Comparison of ENCODE assay signal across 8 cellular contexts in the genomic region with DNA sequence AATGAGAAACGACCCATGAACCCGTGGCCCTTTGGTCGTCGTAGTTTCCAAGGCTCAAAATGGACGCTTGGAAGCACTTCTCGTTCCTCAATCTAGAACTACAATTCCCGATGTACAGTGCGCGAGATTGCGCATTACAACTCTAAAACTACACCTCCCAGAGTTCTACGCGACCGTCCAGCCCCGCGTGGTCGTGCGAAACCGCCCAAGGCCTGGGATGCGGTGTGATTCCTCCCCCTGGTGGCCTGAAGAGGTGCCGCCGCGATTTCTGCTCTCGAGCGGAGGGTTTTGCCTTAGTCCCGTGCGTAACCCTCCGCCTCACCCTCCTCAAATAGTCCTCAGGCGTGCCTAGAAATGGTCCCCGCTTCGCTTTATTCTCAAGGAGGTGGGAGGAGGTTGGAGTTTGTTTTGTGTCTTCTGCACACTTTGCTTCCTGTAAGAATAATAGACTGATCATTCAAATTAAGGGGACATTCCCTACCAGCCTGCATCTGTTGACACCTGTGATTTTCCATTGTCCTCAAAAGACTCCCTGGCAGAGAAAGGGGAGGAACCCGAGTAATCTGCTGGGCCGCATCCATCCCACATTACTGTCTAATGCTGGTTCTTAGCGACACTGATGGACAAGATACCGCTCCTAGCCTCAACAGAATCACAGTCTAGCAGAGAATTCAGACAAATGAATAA. TPM values are rescaled to one million over a fixed set of nuclear protein-coding genes. Genes with fewer than 3 reads are reported as not detected.
DNase-seq lines count a peak whose midpoint lies in the region; ATAC-seq and TF ChIP-seq lines count a peak whose summit lies in the region.

No MANE protein-coding gene starts in this region.

- peak overlapping the region; percentile 100 for H2AFZ ChIP-seq in GM23338

- no peaks in the 10 kb centered on the region for H3F3A ChIP-seq in GM23338 (replicated peaks; ENCODE audit: low read depth)

- no peaks in the 10 kb centered on the region for H3K79me2 ChIP-seq in GM23338 (replicated peaks; ENCODE audit: insufficient read depth)

- H3K36me3 ChIP-seq in GM23338 (ENCODE audit: insufficient read depth): no peaks in the 10 kb centered on the region

- no peaks in the 10 kb centered on the region for H4K20me1 ChIP-seq in GM23338 (replicated peaks; ENCODE audit: insufficient read depth)

- H3K27me3 ChIP-seq in GM23338 (ENCODE audit: insufficient read depth): no peaks in the 10 kb centered on the region

- peak overlapping the region; percentile 97 for H3K27ac Mint-ChIP-seq in GM23338
- peak overlapping the region; percentile 99 for H3K27ac Mint-ChIP-seq in activated T-helper 2 cell treated with anti-CD3 and anti-CD28 coated beads, Interferon-gamma antibody, Interleukin-2, Interleukin-4, amounts not matched to agents 10 μg/mL and 5 μg/mL and 100 μg/mL, durations not matched to agents 14 hours and 24 hours and 36 hours
- peak overlapping the region; percentile 99 to 100 for H3K27ac Mint-ChIP-seq in natural killer cell treated with Interleukin-12 subunit alpha and Interleukin-12 subunit beta and Interleukin-15 and Interleukin-18, amount 100 ng/mL, for 72 hours

- H3K27me3 Mint-ChIP-seq in GM23338 (ENCODE audit: insufficient read depth, low read depth, poor library complexity): peaks cover 13% of the 10 kb centered on the region
- no peaks in the 10 kb centered on the region for H3K27me3 Mint-ChIP-seq in activated T-helper 2 cell treated with anti-CD3 and anti-CD28 coated beads, Interferon-gamma antibody, Interleukin-2, Interleukin-4, amounts not matched to agents 10 μg/mL and 5 μg/mL and 100 μg/mL, durations not matched to agents 14 hours and 24 hours and 36 hours (ENCODE audit: low read depth)
- no peaks in the 10 kb centered on the region for H3K27me3 Mint-ChIP-seq in natural killer cell treated with Interleukin-12 subunit alpha and Interleukin-12 subunit beta and Interleukin-15 and Interleukin-18, amount 100 ng/mL, for 72 hours

- DNase-seq in Daoy (ENCODE audit: low read depth) (peak; percentile 99), GM23338 (ENCODE audit: low spot score) (peak; percentile 100), LHCN-M2 (ENCODE audit: low read depth) (peak; percentile 99), RPMI7951 (ENCODE audit: low read depth) (peak; percentile 99), fibroblast of pulmonary artery (ENCODE audit: low read depth) (peak; percentile 100)
- peak; percentile 96 for DNase-seq in activated T-helper 2 cell treated with anti-CD3 and anti-CD28 coated beads, Interferon-gamma antibody, Interleukin-2, Interleukin-4, amounts not matched to agents 10 μg/mL and 5 μg/mL and 100 μg/mL, durations not matched to agents 14 hours and 24 hours and 36 hours (ENCODE audit: low spot score)
- peak; percentile 97 for DNase-seq in natural killer cell treated with Interleukin-12 subunit alpha and Interleukin-12 subunit beta and Interleukin-15 and Interleukin-18, amount 100 ng/mL, for 72 hours (ENCODE audit: low spot score)
- peak; percentile 96 for DNase-seq in stimulated activated naive CD8-positive, alpha-beta T cell treated with anti-CD3 and anti-CD28 coated beads, Interleukin-15, Interleukin-2, amounts not matched to agents 100 U/mL and 50 U/mL, for 24 hours

- ATAC-seq in GM23338: peak; percentile 96
- ATAC-seq in natural killer cell treated with Interleukin-12 subunit alpha and Interleukin-12 subunit beta and Interleukin-15 and Interleukin-18, amount 100 ng/mL, for 72 hours: peak; percentile 99
- peak; percentile 99 for ATAC-seq in stimulated activated naive CD8-positive, alpha-beta T cell treated with anti-CD3 and anti-CD28 coated beads, Interleukin-15, Interleukin-2, amounts not matched to agents 100 U/mL and 50 U/mL, for 24 hours

- H3K9me2 ChIP-seq in GM23338 (ENCODE audit: insufficient read depth): no peaks in the 10 kb centered on the region

- intact Hi-C loops in activated T-helper 2 cell treated with anti-CD3 and anti-CD28 coated beads, Interferon-gamma antibody, Interleukin-2, Interleukin-4, amounts not matched to agents 10 μg/mL and 5 μg/mL and 100 μg/mL, durations not matched to agents 14 hours and 24 hours and 36 hours (cut with micrococcal nuclease): loop anchor here (1.0 to 2.0 kb wide), 4 partner anchors 93 to 178 kb away; partner anchors contain the start of gene PDIK1L

- H3K9me3 Mint-ChIP-seq in GM23338: no peaks in the 10 kb centered on the region
- H3K9me3 Mint-ChIP-seq in activated T-helper 2 cell treated with anti-CD3 and anti-CD28 coated beads, Interferon-gamma antibody, Interleukin-2, Interleukin-4, amounts not matched to agents 10 μg/mL and 5 μg/mL and 100 μg/mL, durations not matched to agents 14 hours and 24 hours and 36 hours: no peaks in the 10 kb centered on the region
- H3K9me3 Mint-ChIP-seq in natural killer cell treated with Interleukin-12 subunit alpha and Interleukin-12 subunit beta and Interleukin-15 and Interleukin-18, amount 100 ng/mL, for 72 hours: no peaks in the 10 kb centered on the region

- peaks cover 14% of the 10 kb centered on the region for H3K4me1 ChIP-seq in GM23338 (ENCODE audit: insufficient read depth)

- peak overlapping the region; percentile 58; the same call in 1 of the 2 replicates for H3K4me3 ChIP-seq in GM23338
- peak overlapping the region; percentile 61 for H3K4me3 ChIP-seq in fibroblast of pulmonary artery (replicated peaks; ENCODE audit: low read depth, low read length)

- TF ChIP-seq CTCF in GM23338 (conservative IDR thresholded peaks at IDR 0.05; ENCODE audit: low read depth in 2 of 2): peak; percentile 83 to 98
- peak; percentile 92 for TF ChIP-seq CTCF in fibroblast of pulmonary artery (IDR thresholded peaks at IDR 0.05; ENCODE audit: low read length, missing control alignments)

- H3K4me3 Mint-ChIP-seq in GM23338: peak overlapping the region; percentile 91
- H3K4me3 Mint-ChIP-seq in activated T-helper 2 cell treated with anti-CD3 and anti-CD28 coated beads, Interferon-gamma antibody, Interleukin-2, Interleukin-4, amounts not matched to agents 10 μg/mL and 5 μg/mL and 100 μg/mL, durations not matched to agents 14 hours and 24 hours and 36 hours (ENCODE audit: low read depth): peak overlapping the region; percentile 98
- peak overlapping the region; percentile 100 for H3K4me3 Mint-ChIP-seq in natural killer cell treated with Interleukin-12 subunit alpha and Interleukin-12 subunit beta and Interleukin-15 and Interleukin-18, amount 100 ng/mL, for 72 hours

- peaks cover 28% of the 10 kb centered on the region for H3K4me1 Mint-ChIP-seq in GM23338
- H3K4me1 Mint-ChIP-seq in activated T-helper 2 cell treated with anti-CD3 and anti-CD28 coated beads, Interferon-gamma antibody, Interleukin-2, Interleukin-4, amounts not matched to agents 10 μg/mL and 5 μg/mL and 100 μg/mL, durations not matched to agents 14 hours and 24 hours and 36 hours (ENCODE audit: low read depth): peaks cover 21% of the 10 kb centered on the region
- peaks cover 20 to 30% of the 10 kb centered on the region in 2 donors for H3K4me1 Mint-ChIP-seq in natural killer cell treated with Interleukin-12 subunit alpha and Interleukin-12 subunit beta and Interleukin-15 and Interleukin-18, amount 100 ng/mL, for 72 hours (ENCODE audit: low read depth in 2 of 2)

- peak overlapping the region; percentile 76 for H3K4me2 ChIP-seq in GM23338

- H3K27ac ChIP-seq in GM23338 (ENCODE audit: low read depth): no peak overlapping the region

- H3K36me3 Mint-ChIP-seq in GM23338 (ENCODE audit: low read depth): no peaks in the 10 kb centered on the region
- no peaks in the 10 kb centered on the region for H3K36me3 Mint-ChIP-seq in activated T-helper 2 cell treated with anti-CD3 and anti-CD28 coated beads, Interferon-gamma antibody, Interleukin-2, Interleukin-4, amounts not matched to agents 10 μg/mL and 5 μg/mL and 100 μg/mL, durations not matched to agents 14 hours and 24 hours and 36 hours (ENCODE audit: low read depth)
- no peaks in the 10 kb centered on the region for H3K36me3 Mint-ChIP-seq in natural killer cell treated with Interleukin-12 subunit alpha and Interleukin-12 subunit beta and Interleukin-15 and Interleukin-18, amount 100 ng/mL, for 72 hours

TF ChIP-seq in GM23338, 12 proteins besides CTCF, POLR2A, EP300 and RAD21 (continues in another document):
- TF ChIP-seq ZNF331 (CRISPR knock-in tag; IDR thresholded peaks at IDR 0.05; ENCODE audit: low read depth): 0 out of 2 replicates have a peak, but pooled peaks have one; percentile 47

RNA-seq across cellular contexts. Expression of gene PAFAH2, which starts 0.4 kb away (rescaled TPM):
- 7.7 and 9.0 TPM in 2 replicates for total RNA-seq in Daoy (2014; rRNA removed; shearing (Covaris generic))
- 7.7 and 10.3 TPM in 2 replicates for total RNA-seq in GM23338 (2014; rRNA removed; shearing (Covaris generic))
- 5.7 TPM in 2 replicates for polyA plus RNA-seq in GM23338 (2016; fragmentation: Nextera tagmentation; extraction: Ambion mirVana)
- 13.5 and 16.1 TPM in 2 replicates for total RNA-seq in LHCN-M2 (2014; rRNA removed)
- polyA plus RNA-seq in LHCN-M2 (2012): 6.7 TPM
- total RNA-seq in RPMI7951 (2014; rRNA removed; shearing (Covaris generic)): 8.4 and 10.2 TPM in 2 replicates
- total RNA-seq in activated T-helper 2 cell treated with anti-CD3 and anti-CD28 coated beads, Interferon-gamma antibody, Interleukin-2, Interleukin-4, amounts not matched to agents 10 μg/mL and 5 μg/mL and 100 μg/mL, durations not matched to agents 14 hours and 24 hours and 36 hours: 7.3 and 7.7 TPM in 2 replicates
- total RNA-seq in natural killer cell treated with Interleukin-12 subunit alpha and Interleukin-12 subunit beta and Interleukin-15 and Interleukin-18, amount 100 ng/mL, for 72 hours: 10 to 100 TPM; 14.2 to 20.0 TPM

RNA-seq across cellular contexts. Expression of gene EXTL1, which starts 23.4 kb away (rescaled TPM):
- total RNA-seq in Daoy (2014; rRNA removed; shearing (Covaris generic)): 0.06 and 0.15 TPM in 2 replicates
- 0.35 and 1.2 TPM in 2 replicates for total RNA-seq in GM23338 (2014; rRNA removed; shearing (Covaris generic))
- polyA plus RNA-seq in GM23338 (2016; fragmentation: Nextera tagmentation; extraction: Ambion mirVana): 0.21 and 0.37 TPM in 2 replicates
- 1.0 and 1.2 TPM in 2 replicates for total RNA-seq in LHCN-M2 (2014; rRNA removed)
- polyA plus RNA-seq in LHCN-M2 (2012): 7.5 TPM
- total RNA-seq in RPMI7951 (2014; rRNA removed; shearing (Covaris generic)): 2.2 and 4.1 TPM in 2 replicates
- total RNA-seq in activated T-helper 2 cell treated with anti-CD3 and anti-CD28 coated beads, Interferon-gamma antibody, Interleukin-2, Interleukin-4, amounts not matched to agents 10 μg/mL and 5 μg/mL and 100 μg/mL, durations not matched to agents 14 hours and 24 hours and 36 hours: not detected in 2 replicates
- total RNA-seq in natural killer cell treated with Interleukin-12 subunit alpha and Interleukin-12 subunit beta and Interleukin-15 and Interleukin-18, amount 100 ng/mL, for 72 hours: not detected

RNA-seq across cellular contexts. Expression of gene SLC30A2, which starts 47.7 kb away (rescaled TPM):
- total RNA-seq in Daoy (2014; rRNA removed; shearing (Covaris generic)): 0.18 TPM in 1 of 2 replicates, not detected in the other
- total RNA-seq in GM23338 (2014; rRNA removed; shearing (Covaris generic)): 0.07 TPM in 1 of 2 replicates, not detected in the other
- not detected in 2 replicates for polyA plus RNA-seq in GM23338 (2016; fragmentation: Nextera tagmentation; extraction: Ambion mirVana)
- not detected in 2 replicates for total RNA-seq in LHCN-M2 (2014; rRNA removed)
- 0.02 TPM for polyA plus RNA-seq in LHCN-M2 (2012)
- total RNA-seq in RPMI7951 (2014; rRNA removed; shearing (Covaris generic)): not detected in 2 replicates
- not detected in 2 replicates for total RNA-seq in activated T-helper 2 cell treated with anti-CD3 and anti-CD28 coated beads, Interferon-gamma antibody, Interleukin-2, Interleukin-4, amounts not matched to agents 10 μg/mL and 5 μg/mL and 100 μg/mL, durations not matched to agents 14 hours and 24 hours and 36 hours
- total RNA-seq in natural killer cell treated with Interleukin-12 subunit alpha and Interleukin-12 subunit beta and Interleukin-15 and Interleukin-18, amount 100 ng/mL, for 72 hours: not detected
